Comparison of ENCODE assay signal across 8 cellular contexts in the genomic region with DNA sequence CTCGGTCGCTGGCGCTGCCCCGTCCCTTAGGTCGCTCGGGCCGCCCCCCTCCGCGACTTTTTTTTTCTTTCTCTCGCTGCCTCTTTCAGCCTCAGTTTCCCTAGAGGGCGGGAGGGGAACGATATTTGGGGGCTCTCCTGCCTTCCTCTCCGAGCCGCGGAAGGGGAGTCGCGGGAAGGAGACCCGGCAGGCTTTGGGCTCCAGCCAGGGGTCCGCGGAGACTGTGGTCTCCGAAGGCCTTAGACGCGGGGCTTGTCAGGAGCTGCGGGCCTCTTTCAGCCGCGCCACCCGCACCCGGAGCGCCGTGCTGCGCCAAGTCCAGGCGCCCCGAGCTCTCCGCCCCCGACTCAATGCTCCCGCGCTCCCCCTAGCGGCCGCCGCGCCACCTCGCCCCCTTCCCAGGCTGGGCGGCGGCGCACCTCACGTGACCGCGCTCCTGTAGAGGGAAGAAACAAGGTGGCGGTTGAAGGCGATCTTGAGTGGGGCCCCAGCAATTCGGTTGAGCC. TPM values are rescaled to one million over a fixed set of nuclear protein-coding genes. Genes with fewer than 3 reads are reported as not detected.
DNase-seq lines count a peak whose midpoint lies in the region; ATAC-seq lines count a peak whose summit lies in the region.

A gene (plus strand): TSS at position 427 of the 506 bp plus-strand sequence. CDS start 14,010 bp downstream, outside the sequence.

- peak; percentile 85 for DNase-seq in ACHN
- DNase-seq in NCI-H446 treated with DMSO at 0.1 percent for 48 hours (lab: John Stamatoyannopoulos, UW) = peak; percentile 13
- peak; percentile 83 for DNase-seq in activated CD4-positive, alpha-beta T cell treated with anti-CD3 and anti-CD28 coated beads for 1 hour
- peak; percentile 87 for DNase-seq in cerebellum (ENCODE audit: low spot score)
- DNase-seq in stimulated activated CD4-positive, alpha-beta T cell treated with anti-CD3 and anti-CD28 coated beads, Interleukin-1b, Interleukin-23, amount 100 ng/mL, for 24 hours (ENCODE audit: low read depth in 4 of 4, low spot score in 1 of 4) = peak; percentile 71 to 85 (median 82)

- no peaks in the 10 kb centered on the region for H3K27me3 ChIP-seq in layer of hippocampus (ENCODE audit: control insufficient read depth, insufficient read depth, low read length)

- H3K27ac ChIP-seq in layer of hippocampus (ENCODE audit: low read depth, low read length) = peak within 1 kb of the TSS; percentile 57

- peak; percentile 54 for ATAC-seq in GM18870 (IDR thresholded peaks at IDR 0.05; ENCODE audit: unreplicated experiment)
- peak; percentile 67 for ATAC-seq in HG03139 (IDR thresholded peaks at IDR 0.05; ENCODE audit: unreplicated experiment)

- in situ Hi-C loops in ACHN (cut with HindIII; ENCODE audit: low pct_ligation_motif_present, low pct_unique_long_range_greater_than_20kb, low sequenced_read_pairs) = loop anchor here (25.0 kb wide), 1 partner anchor 130 kb away; a partner anchor contains a TSS

RNA-seq across cellular contexts. Expression of the gene that starts here (rescaled TPM):
- 79.8 TPM for total RNA-seq in cerebellum

Comparison
In these comparisons a context has a peak if more than half of its experiments do, and no peak if none do; other contexts are left out.
1. Peak in every context shown above with its lines: DNase-seq, ATAC-seq and H3K27ac ChIP-seq.
2. DNase-seq: peak in every context shown above with its lines; median percentile 87 in cerebellum; 85 in ACHN; 83 in activated CD4-positive, alpha-beta T cell treated with anti-CD3 and anti-CD28 coated beads for 1 hour; 82 in stimulated activated CD4-positive, alpha-beta T cell treated with anti-CD3 and anti-CD28 coated beads, Interleukin-1b, Interleukin-23, amount 100 ng/mL, for 24 hours; 13 in NCI-H446 treated with DMSO at 0.1 percent for 48 hours.